Comparison of ENCODE assay signal across 8 cellular contexts in genomic region chr15:84979651-84980050, GRCh38. TPM values are rescaled to one million over a fixed set of nuclear protein-coding genes. Genes with fewer than 3 reads are reported as not detected.
DNase-seq lines count a peak whose midpoint lies in the region; ATAC-seq and TF ChIP-seq lines count a peak whose summit lies in the region.

No MANE protein-coding gene starts in this region.

- intact Hi-C loops in esophagus muscularis mucosa (cut with DNase I), result loop anchor here (10.0 kb wide), 1 partner anchor 65 kb away; no protein-coding TSS in a partner anchor

- H2AFZ ChIP-seq in DND-41 (ENCODE audit: low read depth, low read length), result peak overlapping the region; percentile 97

- H3K9me3 ChIP-seq in DND-41 (ENCODE audit: insufficient read depth, low read length, severe bottlenecking), result no peaks in the 10 kb centered on the region
- H3K9me3 ChIP-seq in SJSA1 (replicated peaks), result peaks cover 9% of the 10 kb centered on the region; the same call in 1 of the 2 replicates
- no peaks in the 10 kb centered on the region for H3K9me3 ChIP-seq in esophagus muscularis mucosa
- no peaks in the 10 kb centered on the region for H3K9me3 ChIP-seq in neutrophil

- H3K27me3 ChIP-seq in DND-41 (ENCODE audit: insufficient read depth, low read length, poor library complexity) (no peaks in the 10 kb centered on the region), SJSA1 (replicated peaks) (no peaks in the 10 kb centered on the region), esophagus muscularis mucosa (no peaks in the 10 kb centered on the region), neutrophil (peaks cover 36% of the 10 kb centered on the region)

- H3K79me2 ChIP-seq in DND-41 (ENCODE audit: insufficient read depth, low read length), result no peaks in the 10 kb centered on the region

- TF ChIP-seq EP300 in esophagus muscularis mucosa (IDR thresholded peaks at IDR 0.05), result no peak

- WGBS in esophagus muscularis mucosa, result 32% methylated on average over 12 of the region's 16 CpGs

- no peak for DNase-seq in DND-41
- DNase-seq in SJSA1 (ENCODE audit: low read depth in 1 of 2, low spot score in 2 of 2), result no peak
- DNase-seq in esophagus muscularis mucosa (ENCODE audit: extremely low spot score), result no peak
- DNase-seq in DMS153 (lab: John Stamatoyannopoulos, UW), result no peak
- DNase-seq in mucosa of gallbladder (ENCODE audit: low spot score), result no peak

- H3K4me3 ChIP-seq in DND-41 (ENCODE audit: low read depth in 1 of 2, low read length in 2 of 2) (peak overlapping the region in 1 of 2 experiments; percentile 100; a peak in 2 of 4 replicates), SJSA1 (peak overlapping the region; percentile 99; the same call in 1 of the 2 replicates), esophagus muscularis mucosa (peak overlapping the region; percentile 78 to 95 (median 87)), neutrophil (ENCODE audit: low read depth in 1 of 2, low read length in 1 of 2) (peak overlapping the region; percentile 79 to 93)

- H3K27ac ChIP-seq in DND-41 (ENCODE audit: low read length), result no peak overlapping the region
- H3K27ac ChIP-seq in SJSA1, result no peak overlapping the region
- peak overlapping the region in 3 of 4 donors; percentile 93 to 96 (median 95) for H3K27ac ChIP-seq in esophagus muscularis mucosa (replicated peaks in 1 of 4)
- no peak overlapping the region for H3K27ac ChIP-seq in neutrophil

- TF ChIP-seq POLR2A in esophagus muscularis mucosa (IDR thresholded peaks at IDR 0.05; ENCODE audit: low read depth), result no peak

- H4K20me1 ChIP-seq in DND-41 (ENCODE audit: insufficient read depth, low read length), result no peaks in the 10 kb centered on the region

- ATAC-seq in DND-41 (ENCODE audit: insufficient read depth, low read depth), result no peak
- no peak for ATAC-seq in HG03432 (IDR thresholded peaks at IDR 0.05; ENCODE audit: unreplicated experiment)
- no peak for ATAC-seq in GM21737 (IDR thresholded peaks at IDR 0.05; ENCODE audit: unreplicated experiment)

- peak overlapping the region; percentile 99 for H3K4me2 ChIP-seq in DND-41 (ENCODE audit: insufficient read depth, low read length)

- H3K36me3 ChIP-seq in DND-41 (ENCODE audit: insufficient read depth, low read length) (no peaks in the 10 kb centered on the region), SJSA1 (peaks cover 13% of the 10 kb centered on the region), esophagus muscularis mucosa (no peaks in the 10 kb centered on the region), neutrophil (no peaks in the 10 kb centered on the region)

- no peak for TF ChIP-seq CTCF in DND-41 (IDR thresholded peaks at IDR 0.05; ENCODE audit: borderline replicate concordance, extremely low read depth, low read length, poor library complexity, severe bottlenecking)
- TF ChIP-seq CTCF in esophagus muscularis mucosa (IDR thresholded peaks at IDR 0.05), result no peak
- TF ChIP-seq CTCF in neutrophil (IDR thresholded peaks at IDR 0.05), result no peak

- H3K4me1 ChIP-seq in DND-41 (ENCODE audit: insufficient read depth, low read length), result peaks cover 34% of the 10 kb centered on the region
- H3K4me1 ChIP-seq in SJSA1 (replicated peaks), result peaks cover 34% of the 10 kb centered on the region
- peaks cover 21 to 33% (median 31%) of the 10 kb centered on the region in 4 donors for H3K4me1 ChIP-seq in esophagus muscularis mucosa
- peaks cover 16 to 20% of the 10 kb centered on the region in 2 experiments for H3K4me1 ChIP-seq in neutrophil (ENCODE audit: control insufficient read depth in 1 of 2, insufficient read depth in 1 of 2, low read depth in 1 of 2, low read length in 1 of 2)

- H3K9ac ChIP-seq in DND-41 (ENCODE audit: low read depth, low read length), result peak overlapping the region; percentile 83

RNA-seq across cellular contexts. Expression of gene PDE8A, which starts 2.0 kb away (rescaled TPM):
- total RNA-seq in SJSA1 (2014; rRNA removed; shearing (Covaris generic)), result 27.4 and 36.6 TPM in 2 replicates
- 10 to 100 TPM; 31.6 to 36.1 (median 32.5) TPM for total RNA-seq in esophagus muscularis mucosa
- 80.0 TPM for total RNA-seq in mucosa of gallbladder

Comparison
In these comparisons a context has a peak if more than half of its experiments do, and no peak if none do; other contexts are left out.
1. H3K27ac ChIP-seq: peak in esophagus muscularis mucosa (3 of 4); none in DND-41 (single experiment), SJSA1 (single experiment) and neutrophil (single experiment).